8 cellular contexts compared by ENCODE assay signal in genomic region chr5:136080113-136080482, GRCh38. TPM values are rescaled to one million over a fixed set of nuclear protein-coding genes. Genes with fewer than 3 reads are reported as not detected.
DNase-seq lines count a peak whose midpoint lies in the region; ATAC-seq and TF ChIP-seq lines count a peak whose summit lies in the region.

No MANE protein-coding gene starts in this region.

- H3K9me3 ChIP-seq in HUES48 (ENCODE audit: control insufficient read depth, insufficient read depth, low read length) (no peaks in the 10 kb centered on the region), esophagus muscularis mucosa (no peaks in the 10 kb centered on the region)

- no peaks in the 10 kb centered on the region for H3K27me3 ChIP-seq in HUES48 (ENCODE audit: control insufficient read depth, insufficient read depth, low read length)
- no peaks in the 10 kb centered on the region for H3K27me3 ChIP-seq in esophagus muscularis mucosa

- ATAC-seq in GM19351 (IDR thresholded peaks at IDR 0.05; ENCODE audit: unreplicated experiment) (peak; percentile 13), HG02588 (IDR thresholded peaks at IDR 0.05; ENCODE audit: unreplicated experiment) (no peak)

- H3K4me3 ChIP-seq in HUES48 (ENCODE audit: low read depth, low read length) (peak overlapping the region; percentile 44), esophagus muscularis mucosa (peak overlapping the region; percentile 37 to 60 (median 44)), skeletal muscle cell (ENCODE audit: low read depth, low read length) (peak overlapping the region; percentile 48)

- no peak overlapping the region for H3K9ac ChIP-seq in HUES48 (ENCODE audit: low read depth, low read length)

- H3K27ac ChIP-seq in HUES48 (ENCODE audit: low read depth, low read length): no peak overlapping the region
- H3K27ac ChIP-seq in esophagus muscularis mucosa (replicated peaks in 1 of 4): peak overlapping the region; percentile 77 to 84 (median 82)

- 66% methylated on average over 13 of the region's 13 CpGs for WGBS in esophagus muscularis mucosa

- no peak for TF ChIP-seq EP300 in esophagus muscularis mucosa (IDR thresholded peaks at IDR 0.05)

- intact Hi-C loops in esophagus muscularis mucosa (cut with DNase I) (loop anchor here (5.0 kb wide), 1 partner anchor 193 kb away; no protein-coding TSS in a partner anchor), head of caudate nucleus (cut with DNase I) (no loop called here)

- H3K36me3 ChIP-seq in HUES48 (ENCODE audit: control insufficient read depth, insufficient read depth, low read length) (no peaks in the 10 kb centered on the region), esophagus muscularis mucosa (no peaks in the 10 kb centered on the region)

- no peak for TF ChIP-seq POLR2A in esophagus muscularis mucosa (IDR thresholded peaks at IDR 0.05; ENCODE audit: low read depth)

- DNase-seq in esophagus muscularis mucosa (ENCODE audit: extremely low spot score): no peak
- DNase-seq in skeletal muscle cell (ENCODE audit: low read depth): no peak
- DNase-seq in DMS53 treated with DMSO at 0.1 percent for 48 hours (lab: John Stamatoyannopoulos, UW; ENCODE audit: unreplicated experiment): no peak
- no peak for DNase-seq in NCI-H345 (lab: John Stamatoyannopoulos, UW)
- DNase-seq in head of caudate nucleus: no peak

- TF ChIP-seq CTCF in esophagus muscularis mucosa (IDR thresholded peaks at IDR 0.05): no peak

- H3K4me1 ChIP-seq in HUES48 (ENCODE audit: control insufficient read depth, insufficient read depth, low read length): peaks cover 7% of the 10 kb centered on the region; the same call in 1 of the 2 replicates
- H3K4me1 ChIP-seq in esophagus muscularis mucosa: peaks cover 14 to 33% (median 33%) of the 10 kb centered on the region in 4 donors

RNA-seq across cellular contexts. Expression of gene TGFBI, which starts 51.3 kb away (rescaled TPM):
- total RNA-seq in esophagus muscularis mucosa: 100 to 1,000 TPM in 2 of 4 donors, 10 to 100 TPM in 2; 62.3 to 128 (median 92.9) TPM

RNA-seq across cellular contexts. Expression of gene SMAD5, which starts 52.5 kb away (rescaled TPM):
- 10 to 100 TPM; 42.4 to 47.9 (median 46.3) TPM for total RNA-seq in esophagus muscularis mucosa
